ENCODE assay signal across 9 cellular contexts in genomic region chr17:35170968-35171771, GRCh38. TPM values are rescaled to one million over a fixed set of nuclear protein-coding genes. Genes with fewer than 3 reads are reported as not detected.
DNase-seq lines count a peak whose midpoint lies in the region; ATAC-seq and TF ChIP-seq lines count a peak whose summit lies in the region.
"Had no signal": no experiment of that assay in that cellular context is flagged by ENCODE, and none has a peak within 500 bp of the region (broad histone marks: within the 10 kb centered on the region; RNA-seq: fewer than 3 reads in every experiment).

No MANE protein-coding gene starts in this region.

- no peaks in the 10 kb centered on the region for H3K9me3 ChIP-seq in RWPE2 (ENCODE audit: severe bottlenecking)
- no peaks in the 10 kb centered on the region for H3K9me3 ChIP-seq in smooth muscle cell (replicated peaks; ENCODE audit: low read depth)

- DNase-seq in NK-92 treated with Interleukin-12 subunit alpha and Interleukin-12 subunit beta, amount 100 ng/mL, for 24 hours (lab: John Stamatoyannopoulos, UW): peak; percentile 15
- DNase-seq in NK-92 (lab: John Stamatoyannopoulos, UW; ENCODE audit: unreplicated experiment): no peak
- DNase-seq in RWPE2 (ENCODE audit: low spot score): no peak
- no peak for DNase-seq in dorsolateral prefrontal cortex
- DNase-seq in smooth muscle cell (lab: John Stamatoyannopoulos, UW; ENCODE audit: unreplicated experiment): no peak
- no peak for DNase-seq in NCI-H1105 (lab: John Stamatoyannopoulos, UW)
- no peak for DNase-seq in SK-N-DZ (ENCODE audit: low spot score)

- H3F3A ChIP-seq in smooth muscle cell (ENCODE audit: low read depth): no peaks in the 10 kb centered on the region

- no peaks in the 10 kb centered on the region for H3K36me3 ChIP-seq in RWPE2 (ENCODE audit: low read depth)
- no peaks in the 10 kb centered on the region for H3K36me3 ChIP-seq in smooth muscle cell (ENCODE audit: low read depth)

- ATAC-seq in RWPE2 (ENCODE audit: low read depth) (peak; percentile 40; the same call in 2 of the 3 replicates), GM21786 (IDR thresholded peaks at IDR 0.05; ENCODE audit: unreplicated experiment) (no peak)

- no peak overlapping the region for H2AFZ ChIP-seq in smooth muscle cell (ENCODE audit: low read depth)

- H3K4me2 ChIP-seq in smooth muscle cell: no peak overlapping the region

- WGBS in smooth muscle cell (ENCODE audit: low lambda C conversion rate): 93% methylated on average over 18 of the region's 18 CpGs

- H3K4me3 ChIP-seq in RWPE2 (ENCODE audit: severe bottlenecking) (no peak overlapping the region), dorsolateral prefrontal cortex (no peak overlapping the region), smooth muscle cell (no peak overlapping the region)

- H3K79me2 ChIP-seq in smooth muscle cell (ENCODE audit: low read depth): no peaks in the 10 kb centered on the region

- H3K27me3 ChIP-seq in RWPE2 (ENCODE audit: insufficient read depth, poor library complexity, severe bottlenecking) (no peaks in the 10 kb centered on the region), dorsolateral prefrontal cortex (peaks cover 0 to 5% (median 0%) of the 10 kb centered on the region in 45 donors), smooth muscle cell (ENCODE audit: low read depth) (peaks cover 11% of the 10 kb centered on the region)

- no peak overlapping the region for H3K9ac ChIP-seq in smooth muscle cell (ENCODE audit: low read depth)

- TF ChIP-seq CTCF in RWPE2 (IDR thresholded peaks at IDR 0.05; ENCODE audit: poor library complexity, severe bottlenecking) (peak; percentile 58), dorsolateral prefrontal cortex (IDR thresholded peaks at IDR 0.05 in 54 of 56, conservative IDR thresholded peaks at IDR 0.05 in 2 of 56; ENCODE audit: low read depth in 1 of 56, partially characterized antibody in 56 of 56) (peak in 35 of 56 donors; percentile 12 to 64 (median 28)), smooth muscle cell (IDR thresholded peaks at IDR 0.05; ENCODE audit: borderline replicate concordance, insufficient read depth, poor library complexity, severe bottlenecking) (peak; percentile 25)

- H4K20me1 ChIP-seq in smooth muscle cell (ENCODE audit: low read depth): no peaks in the 10 kb centered on the region

- H3K27ac ChIP-seq in RWPE2 (ENCODE audit: poor library complexity, severe bottlenecking) (no peak overlapping the region), dorsolateral prefrontal cortex (no peak overlapping the region), smooth muscle cell (ENCODE audit: low read depth) (no peak overlapping the region)

- intact Hi-C loops in dorsolateral prefrontal cortex (cut with DNase I): loop anchor here (5.0 to 10.0 kb wide), 2 partner anchors 346 to 364 kb away; partner anchors contain the start of gene SLFN12L (in 1 of the 2)

- H3K4me1 ChIP-seq in RWPE2 (ENCODE audit: insufficient read depth, poor library complexity, severe bottlenecking) (peaks cover 4% of the 10 kb centered on the region), smooth muscle cell (ENCODE audit: low read depth) (no peaks in the 10 kb centered on the region)

RNA-seq across cellular contexts. Expression of gene SLC35G3, which starts 23.0 kb away (rescaled TPM):
- not detected for total RNA-seq in dorsolateral prefrontal cortex
- not detected in 2 replicates for total RNA-seq in smooth muscle cell
- polyA plus RNA-seq in smooth muscle cell: not detected in 2 replicates
- polyA plus RNA-seq in SK-N-DZ (2014; cell fraction: cytosol; rRNA removed): not detected in 2 replicates
- polyA plus RNA-seq in SK-N-DZ (2014; cell fraction: nucleus; rRNA removed): not detected in 2 replicates
- total RNA-seq: skeletal muscle tissue had no signal

RNA-seq across cellular contexts. Expression of gene UNC45B, which starts 23.6 kb away (rescaled TPM):
- under 1 TPM in 13 of 120 experiments, not detected in 107; 0.06 to 0.45 (median 0.13) TPM for total RNA-seq in dorsolateral prefrontal cortex
- not detected in 2 replicates for total RNA-seq in smooth muscle cell
- 0.02 TPM in 1 of 2 replicates, not detected in the other for polyA plus RNA-seq in smooth muscle cell
- polyA plus RNA-seq in SK-N-DZ (2014; cell fraction: cytosol; rRNA removed): not detected in 2 replicates
- not detected in 2 replicates for polyA plus RNA-seq in SK-N-DZ (2014; cell fraction: nucleus; rRNA removed)

RNA-seq across cellular contexts. Expression of gene NLE1, which starts 29.1 kb away (rescaled TPM):
- total RNA-seq in dorsolateral prefrontal cortex (10 to 100 TPM in 119 of 120 experiments, 1 to 10 TPM in 1; 8.0 to 21.0 (median 15.2) TPM), smooth muscle cell (4.6 and 10.3 TPM in 2 replicates)
- 4.9 and 5.6 TPM in 2 replicates for polyA plus RNA-seq in smooth muscle cell
- 35.3 and 39.3 TPM in 2 replicates for polyA plus RNA-seq in SK-N-DZ (2014; cell fraction: cytosol; rRNA removed)
- 41.4 and 57.2 TPM in 2 replicates for polyA plus RNA-seq in SK-N-DZ (2014; cell fraction: nucleus; rRNA removed)

RNA-seq across cellular contexts. Expression of gene FNDC8, which starts 49.8 kb away (rescaled TPM):
- total RNA-seq in dorsolateral prefrontal cortex (under 1 TPM in 2 of 120 experiments, not detected in 118; 0.28 to 0.35 TPM), smooth muscle cell (not detected in 2 replicates)
- polyA plus RNA-seq in smooth muscle cell: not detected in 2 replicates
- polyA plus RNA-seq in SK-N-DZ (2014; cell fraction: cytosol; rRNA removed): not detected in 2 replicates
- not detected in 2 replicates for polyA plus RNA-seq in SK-N-DZ (2014; cell fraction: nucleus; rRNA removed)
- total RNA-seq: skeletal muscle tissue had no signal

RNA-seq across cellular contexts. Expression of gene RAD51D, which starts 51.5 kb away (rescaled TPM):
- total RNA-seq in dorsolateral prefrontal cortex (10 to 100 TPM; 13.1 to 37.9 (median 23.4) TPM), smooth muscle cell (1.4 and 1.7 TPM in 2 replicates)
- polyA plus RNA-seq in smooth muscle cell: 2.0 and 5.5 TPM in 2 replicates
- 25.3 and 25.9 TPM in 2 replicates for polyA plus RNA-seq in SK-N-DZ (2014; cell fraction: cytosol; rRNA removed)
- polyA plus RNA-seq in SK-N-DZ (2014; cell fraction: nucleus; rRNA removed): 25.4 and 33.4 TPM in 2 replicates
